In the genomic region with DNA sequence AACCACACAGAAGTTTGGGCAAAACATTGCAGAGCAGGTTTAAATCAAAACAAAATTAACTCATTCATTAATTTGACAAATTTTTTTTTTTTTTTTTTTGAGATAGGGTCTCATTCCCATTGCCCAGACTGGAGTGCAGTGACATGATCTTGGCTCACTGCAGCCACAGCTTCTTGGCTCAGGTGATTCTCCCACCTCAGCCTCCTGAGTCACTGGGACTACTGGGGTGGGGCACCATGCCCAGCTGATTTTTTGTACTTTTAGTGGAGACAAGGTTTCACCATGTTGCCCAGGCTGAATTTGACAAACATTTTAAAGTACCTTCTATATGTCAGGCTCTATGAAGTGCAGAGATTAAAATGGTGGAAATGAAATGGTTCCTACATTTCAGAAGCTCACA, we compare ENCODE assay signal across 20 cellular contexts.
"Had no signal": no experiment of that assay in that cellular context is flagged by ENCODE, and none has a peak within 500 bp of the region (broad histone marks: within the 10 kb centered on the region; RNA-seq: fewer than 3 reads in every experiment).

No MANE protein-coding gene starts in this region.

- DNase-seq: activated B cell treated with CpG ODN at 0.5 μM for 24 hours; activated CD4-positive, alpha-beta T cell treated with anti-CD3 and anti-CD28 coated beads for 1 hour; activated CD4-positive, alpha-beta T cell treated with anti-CD3 and anti-CD28 coated beads, Interleukin-2, amount 10 ng/mL, durations not matched to agents 24 days and 14 days; activated CD4-positive, alpha-beta T cell treated with anti-CD3 and anti-CD28 coated beads, Interleukin-2, amount 50 U/mL, for 48 hours; activated CD8-positive, alpha-beta memory T cell treated with anti-CD3 and anti-CD28 coated beads, Interleukin-2, amount 10 ng/mL, durations not matched to agents 7 days and 5 days; activated effector memory CD4-positive, alpha-beta T cell treated with anti-CD3 and anti-CD28 coated beads, Interleukin-2, amount 50 U/mL, for 16 hours; activated naive CD4-positive, alpha-beta T cell treated with anti-CD3 and anti-CD28 coated beads for 36 hours; activated T-cell treated with anti-CD3 and anti-CD28 coated beads, Interleukin-2, amount 50 U/mL, for 24 hours; central memory CD4-positive, alpha-beta T cell; Karpas-422; NCI-H1436 treated with DMSO at 0.1 percent for 48 hours; NCI-H187; NCI-H2081 treated with DMSO at 0.1 percent for 48 hours; NCI-H446; NCI-H524; T-cell; T-helper 2 cell; T1000 had no signal

- H3K27ac ChIP-seq: SK-N-MC had no signal

- ATAC-seq: activated CD8-positive, alpha-beta memory T cell treated with anti-CD3 and anti-CD28 coated beads, Interleukin-2, amount 10 ng/mL, durations not matched to agents 7 days and 5 days; Right ventricle myocardium inferior; T-cell had no signal

- H3K4me3 ChIP-seq: SK-N-MC had no signal
